ENCODE assay signal across 32 cellular contexts in the genomic region with DNA sequence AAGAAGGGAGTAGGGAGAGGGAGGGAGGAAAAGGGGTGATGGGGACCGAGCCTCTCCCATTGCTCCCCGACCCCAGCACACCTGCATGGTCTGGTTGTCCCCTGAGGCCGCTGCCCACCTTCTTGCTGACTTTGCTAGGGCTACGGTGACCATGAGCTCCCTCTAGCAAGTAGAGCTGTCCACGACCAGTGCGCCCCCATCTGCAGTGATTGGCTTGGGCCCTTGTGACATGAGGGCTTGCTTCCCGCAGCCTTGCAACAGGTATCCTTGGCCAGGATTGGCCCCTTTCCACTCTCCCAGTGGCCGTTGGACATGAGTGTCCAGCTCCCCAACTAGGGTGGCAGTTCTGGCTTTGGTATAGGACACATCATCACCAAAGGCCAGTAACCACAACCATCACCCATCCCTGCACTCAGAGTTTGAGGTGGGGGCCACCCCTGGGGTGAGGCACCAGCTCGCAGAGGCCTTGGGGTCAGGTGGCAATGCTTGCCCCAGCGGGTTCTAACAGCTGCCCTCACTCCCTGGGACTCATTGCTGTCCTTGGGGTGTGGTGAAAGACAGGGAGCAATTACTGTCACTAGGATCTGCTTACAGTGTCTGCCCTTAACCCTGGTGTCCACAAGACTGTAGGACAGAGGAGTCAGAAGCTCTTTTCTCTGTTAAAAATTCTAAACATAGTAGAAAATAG. TPM values are rescaled to one million over a fixed set of nuclear protein-coding genes. Genes with fewer than 3 reads are reported as not detected.
"Had no signal": no experiment of that assay in that cellular context is flagged by ENCODE, and none has a peak within 500 bp of the region (broad histone marks: within the 10 kb centered on the region; RNA-seq: fewer than 3 reads in every experiment).

No MANE protein-coding gene starts in this region.

- H3K4me3 ChIP-seq: adrenal gland, body of pancreas, breast epithelium had no signal

- H3K4me3 Mint-ChIP-seq: activated CD4-positive, alpha-beta memory T cell treated with anti-CD3 and anti-CD28 coated beads for 36 hours; activated naive CD4-positive, alpha-beta T cell treated with anti-CD3 and anti-CD28 coated beads for 36 hours; activated T-cell treated with anti-CD3 and anti-CD28 coated beads, Interleukin-2, amount 50 U/mL, for 4 hours; activated T-helper 1 cell treated with anti-CD3 and anti-CD28 coated beads, Interleukin-12 subunit alpha, Interleukin-12 subunit beta, Interleukin-2, Interleukin-4 antibody, amounts not matched to agents 30 ng/mL and 10 ng/mL and 1 ng/mL, durations not matched to agents 14 hours and 24 hours and 36 hours had no signal

- ATAC-seq: activated CD4-positive, CD25-positive, alpha-beta regulatory T cell treated with anti-CD3 and anti-CD28 coated beads, Interleukin-2, amount 50 U/mL, for 24 hours; activated naive CD4-positive, alpha-beta T cell treated with anti-CD3 and anti-CD28 coated beads, Interleukin-2, amount 50 U/mL, for 72 hours; activated T-cell treated with anti-CD3 and anti-CD28 coated beads, Interleukin-2, amount 50 U/mL, for 4 hours; body of pancreas; PC-3 had no signal

- H3K27ac Mint-ChIP-seq: activated CD4-positive, alpha-beta memory T cell treated with anti-CD3 and anti-CD28 coated beads for 36 hours had no signal

- H3K36me3 ChIP-seq: adrenal gland, breast epithelium had no signal

- H3K27me3 Mint-ChIP-seq: activated CD4-positive, alpha-beta memory T cell treated with anti-CD3 and anti-CD28 coated beads for 36 hours had no signal

- DNase-seq: activated CD4-positive, alpha-beta memory T cell treated with anti-CD3 and anti-CD28 coated beads for 36 hours; activated CD4-positive, alpha-beta T cell treated with anti-CD3 and anti-CD28 coated beads for 4 hours; activated CD4-positive, alpha-beta T cell treated with anti-CD3 and anti-CD28 coated beads, Interleukin-2, amount 50 U/mL, for 1 hour; activated CD8-positive, alpha-beta memory T cell treated with anti-CD3 and anti-CD28 coated beads, Interleukin-2, amount 50 U/mL, for 4 hours; activated gamma-delta T cell treated with Interleukin-2 at 50 U/mL for 16 hours; activated naive CD4-positive, alpha-beta T cell treated with anti-CD3 and anti-CD28 coated beads for 36 hours; activated T-cell treated with anti-CD3 and anti-CD28 coated beads for 4 hours; activated T-cell treated with anti-CD3 and anti-CD28 coated beads, Interleukin-2, amount 50 U/mL, for 4 hours; adrenal gland; body of pancreas; MM.1S; MV-4-11; NCI-H1092; NCI-H1436 treated with DMSO at 0.1 percent for 48 hours; NCI-H1694 treated with DMSO at 0.1 percent for 48 hours; NCI-H2029; NCI-H2107; NCI-H2171; NCI-H510A; NCI-H526; NCI-H748 treated with DMSO at 0.1 percent for 48 hours; NK-92 treated with Interleukin-12 subunit alpha and Interleukin-12 subunit beta, amount 100 ng/mL, for 24 hours; PC-3; Right ventricle myocardium superior; SW 1271; T-helper 1 cell; T1000 had no signal

- H3K4me1 ChIP-seq: adrenal gland, body of pancreas, breast epithelium had no signal

- H3K9me3 ChIP-seq: adrenal gland, body of pancreas, breast epithelium had no signal

- H3K27ac ChIP-seq: adrenal gland, body of pancreas, breast epithelium had no signal

- H3K27me3 ChIP-seq: adrenal gland, body of pancreas, breast epithelium had no signal

RNA-seq across cellular contexts. Expression of gene WNK2, which starts 32.7 kb away (rescaled TPM):
- total RNA-seq: LHCN-M2 had no signal
